In the genomic region with DNA sequence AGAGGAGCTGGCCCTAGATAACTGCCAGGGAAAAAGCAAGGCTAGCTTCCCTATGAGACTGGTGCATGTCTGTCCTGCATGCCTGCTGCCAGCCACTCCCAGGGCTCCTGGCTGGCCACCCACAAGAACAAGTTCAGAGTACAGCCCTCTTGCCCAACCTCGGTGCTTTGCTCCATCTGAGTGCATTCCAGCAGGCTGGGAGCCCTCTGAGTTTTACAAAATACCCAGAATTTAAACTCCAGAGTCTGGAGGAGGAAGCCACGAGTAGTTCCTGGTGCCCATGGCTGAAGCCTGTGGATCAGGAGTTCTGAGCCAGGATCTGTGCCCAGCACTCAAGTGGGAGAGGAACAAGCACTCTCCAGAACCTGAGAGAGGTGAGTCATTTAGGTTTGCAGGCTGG, we compare ENCODE assay signal across 26 cellular contexts.
"Had no signal": no experiment of that assay in that cellular context is flagged by ENCODE, and none has a peak within 500 bp of the region (broad histone marks: within the 10 kb centered on the region; RNA-seq: fewer than 3 reads in every experiment).

No MANE protein-coding gene starts in this region.

- FAIRE-seq: endometrium, islet of Langerhans, keratinocyte had no signal

- H3K9me3 Mint-ChIP-seq: central memory CD8-positive, alpha-beta T cell; effector memory CD8-positive, alpha-beta T cell had no signal

- H3K27me3 Mint-ChIP-seq: dendritic cell treated with granulocyte-macrophage colony-stimulating factor and Interleukin-4, amounts not matched to agents 40 ng/mL and 50 ng/mL, for 4 days had no signal

- H3K9me3 ChIP-seq: colonic mucosa, esophagus squamous epithelium, gastrocnemius medialis had no signal

- H3K4me1 Mint-ChIP-seq: central memory CD8-positive, alpha-beta T cell; endodermal cell had no signal

- H3K4me3 ChIP-seq: colonic mucosa, esophagus squamous epithelium, gastrocnemius medialis, heart right ventricle had no signal

- H3K4me1 ChIP-seq: colonic mucosa, esophagus squamous epithelium, gastrocnemius medialis, heart right ventricle had no signal

- H3K27ac ChIP-seq: colonic mucosa, epithelial cell of prostate, esophagus squamous epithelium, gastrocnemius medialis, heart right ventricle had no signal

- ATAC-seq: effector memory CD8-positive, alpha-beta T cell; esophagus mucosa; gastrocnemius medialis; heart right ventricle; left ventricle myocardium superior had no signal

- H3K27me3 ChIP-seq: colonic mucosa, esophagus squamous epithelium, gastrocnemius medialis, heart right ventricle had no signal

- H3K4me3 Mint-ChIP-seq: central memory CD8-positive, alpha-beta T cell; dendritic cell treated with granulocyte-macrophage colony-stimulating factor and Interleukin-4, amounts not matched to agents 40 ng/mL and 50 ng/mL, for 4 days; effector memory CD8-positive, alpha-beta T cell; endodermal cell had no signal

- H3K36me3 ChIP-seq: colonic mucosa, esophagus squamous epithelium, gastrocnemius medialis, heart right ventricle had no signal

- DNase-seq: cerebellar nuclear complex; colonic mucosa; cortex of kidney; effector CD8-positive, alpha-beta T cell; effector memory CD8-positive, alpha-beta T cell; endodermal cell; erythroblast; esophagus squamous epithelium; foreskin fibroblast; foreskin melanocyte; gastrocnemius medialis; glutamatergic neuron; head of caudate nucleus; heart right ventricle; hippocampal formation; left cardiac atrium; left ventricle myocardium superior; mesenchymal stem cell; midbrain had no signal

- H3K27ac Mint-ChIP-seq: dendritic cell treated with granulocyte-macrophage colony-stimulating factor and Interleukin-4, amounts not matched to agents 40 ng/mL and 50 ng/mL, for 4 days; effector memory CD8-positive, alpha-beta T cell; endodermal cell had no signal
